ENCODE assay signal across 1 cellular context in genomic region chr18:43876286-43877082, GRCh38.
TF ChIP-seq lines count a peak whose summit lies in the region.

No MANE protein-coding gene starts in this region.

TF ChIP-seq in SK-N-SH, 30 proteins besides CTCF, POLR2A, EP300 and RAD21 (continued from another document):
- TF ChIP-seq ZBTB33 (IDR thresholded peaks at IDR 0.05; ENCODE audit: borderline replicate concordance, low read depth) (no peak), SMC3 (IDR thresholded peaks at IDR 0.05; ENCODE audit: low read depth, low read length) (0 out of 2 replicates have a peak, but pooled peaks have one; percentile 7), MAX (IDR thresholded peaks at IDR 0.05; ENCODE audit: low read depth) (peak; percentile 38; the same call in 1 of the 2 replicates), ELF1 (IDR thresholded peaks at IDR 0.05) (no peak), PBX3 (IDR thresholded peaks at IDR 0.05) (peak; percentile 80), NRF1 (IDR thresholded peaks at IDR 0.05; ENCODE audit: low read depth, low read length) (no peak), GATA2 (CRISPR knock-in tag; IDR thresholded peaks at IDR 0.05) (peak; percentile 79), REST (IDR thresholded peaks at IDR 0.05; ENCODE audit: low read depth, low read length) (no peak), RCOR1 (IDR thresholded peaks at IDR 0.05; ENCODE audit: low read length) (peak; percentile 96), MEF2A (IDR thresholded peaks at IDR 0.05; ENCODE audit: borderline replicate concordance, low read depth) (no peak), USF2 (IDR thresholded peaks at IDR 0.05; ENCODE audit: borderline replicate concordance, low read depth, low read length) (no peak), FOSL2 (IDR thresholded peaks at IDR 0.05; ENCODE audit: borderline replicate concordance, low read depth) (peak; percentile 18; the same call in 1 of the 2 replicates), GABPA (IDR thresholded peaks at IDR 0.05; ENCODE audit: low read depth) (no peak), USF1 (IDR thresholded peaks at IDR 0.05; ENCODE audit: borderline replicate concordance, low read depth) (no peak), JUND (IDR thresholded peaks at IDR 0.05) (peak; percentile 43; the same call in 1 of the 2 replicates), TCF12 (IDR thresholded peaks at IDR 0.05) (peak; percentile 96), FOXM1 (IDR thresholded peaks at IDR 0.05; ENCODE audit: low read depth) (no peak)
TF ChIP-seq in SK-N-SH: peak in this region for 14.
